Comparison of ENCODE assay signal across 8 cellular contexts in the genomic region with DNA sequence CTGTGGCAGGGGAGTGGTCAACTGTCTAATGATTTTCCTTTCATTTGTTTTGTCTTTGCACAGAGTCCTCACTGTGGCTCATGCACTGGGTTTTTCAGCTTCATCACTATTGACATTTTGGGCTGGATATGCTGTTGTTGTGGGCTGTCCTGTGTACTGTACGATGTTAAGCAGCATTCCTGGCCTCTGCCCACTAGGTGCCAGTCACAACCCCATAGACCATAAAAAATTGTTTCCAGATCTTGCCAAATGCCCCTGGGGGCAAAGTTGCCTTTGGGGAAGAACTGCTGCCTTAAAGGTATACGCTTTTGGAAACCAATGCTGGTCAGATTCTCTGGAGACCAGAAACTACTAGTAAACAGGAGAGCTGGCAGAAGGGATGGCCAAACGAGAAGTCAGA.
A peak's percentile ranks its signal among the peaks of the same experiment; 100 is the strongest.
DNase-seq lines count a peak whose midpoint lies in the region; ATAC-seq and TF ChIP-seq lines count a peak whose summit lies in the region.

No MANE protein-coding gene starts in this region.

- no peaks in the 10 kb centered on the region for H3K4me1 Mint-ChIP-seq in activated naive CD8-positive, alpha-beta T cell treated with anti-CD3 and anti-CD28 coated beads for 36 hours

- H3K36me3 Mint-ChIP-seq in activated naive CD8-positive, alpha-beta T cell treated with anti-CD3 and anti-CD28 coated beads for 36 hours: no peaks in the 10 kb centered on the region

- H3K27me3 ChIP-seq in left ventricle myocardium inferior (ENCODE audit: low read depth): no peaks in the 10 kb centered on the region

- intact Hi-C loops in left ventricle myocardium inferior (cut with micrococcal nuclease): no loop called here

- TF ChIP-seq CTCF in left ventricle myocardium inferior (IDR thresholded peaks at IDR 0.05; ENCODE audit: borderline replicate concordance): peak; percentile 51

- no peak overlapping the region for H3K27ac ChIP-seq in left ventricle myocardium inferior (replicated peaks)

- ATAC-seq in GM21825 (IDR thresholded peaks at IDR 0.05; ENCODE audit: unreplicated experiment) (peak; percentile 68), GM21723 (IDR thresholded peaks at IDR 0.05; ENCODE audit: unreplicated experiment) (no peak), HG02981 (IDR thresholded peaks at IDR 0.05; ENCODE audit: unreplicated experiment) (no peak)

- H3K9me3 Mint-ChIP-seq in activated naive CD8-positive, alpha-beta T cell treated with anti-CD3 and anti-CD28 coated beads for 36 hours: no peaks in the 10 kb centered on the region

- no peak overlapping the region for H3K4me3 ChIP-seq in left ventricle myocardium inferior

- DNase-seq in AG08395 (ENCODE audit: low spot score): peak; percentile 10
- DNase-seq in RPMI7951 (ENCODE audit: low read depth): peak; percentile 87
- DNase-seq in left ventricle myocardium inferior: no peak
- no peak for DNase-seq in activated naive CD8-positive, alpha-beta T cell treated with anti-CD3 and anti-CD28 coated beads for 36 hours
- no peak for DNase-seq in NCI-H345 (lab: John Stamatoyannopoulos, UW)

- no peaks in the 10 kb centered on the region for H3K27me3 Mint-ChIP-seq in activated naive CD8-positive, alpha-beta T cell treated with anti-CD3 and anti-CD28 coated beads for 36 hours

- no peaks in the 10 kb centered on the region for H3K36me3 ChIP-seq in left ventricle myocardium inferior

- H3K4me1 ChIP-seq in left ventricle myocardium inferior: peaks cover 19% of the 10 kb centered on the region

- no peak overlapping the region for H3K4me3 Mint-ChIP-seq in activated naive CD8-positive, alpha-beta T cell treated with anti-CD3 and anti-CD28 coated beads for 36 hours

- H3K27ac Mint-ChIP-seq in activated naive CD8-positive, alpha-beta T cell treated with anti-CD3 and anti-CD28 coated beads for 36 hours: no peak overlapping the region

- H3K9me3 ChIP-seq in left ventricle myocardium inferior (replicated peaks): no peaks in the 10 kb centered on the region

Comparison
In these comparisons a context has a peak if more than half of its experiments do, and no peak if none do; other contexts are left out.
1. DNase-seq: peak in AG08395 (single experiment) and RPMI7951 (single experiment); none in left ventricle myocardium inferior (single experiment), activated naive CD8-positive, alpha-beta T cell treated with anti-CD3 and anti-CD28 coated beads for 36 hours (single experiment) and NCI-H345 (single experiment).